In genomic region chr1:156371553-156372264, GRCh38 we compare ENCODE assay signal across 12 cellular contexts. TPM values are rescaled to one million over a fixed set of nuclear protein-coding genes. Genes with fewer than 3 reads are reported as not detected.
A peak's percentile ranks its signal among the peaks of the same experiment; 100 is the strongest.
DNase-seq lines count a peak whose midpoint lies in the region; ATAC-seq and TF ChIP-seq lines count a peak whose summit lies in the region.
"Had no signal": no experiment of that assay in that cellular context is flagged by ENCODE, and none has a peak within 500 bp of the region (broad histone marks: within the 10 kb centered on the region; RNA-seq: fewer than 3 reads in every experiment).

No MANE protein-coding gene starts in this region.

- intact Hi-C loops in activated CD4-positive, alpha-beta T cell treated with anti-CD3 and anti-CD28 coated beads for 36 hours (cut with DNase I, micrococcal nuclease): loop anchor here in 1 of 2 experiments (10.0 kb wide), 1 partner anchor 183 kb away; no protein-coding TSS in a partner anchor
- intact Hi-C loops in left cardiac atrium (cut with DNase I): no loop called here
- intact Hi-C loops in thyroid gland (cut with DNase I): no loop called here

- CTCF ChIA-PET in activated CD4-positive, alpha-beta T cell treated with anti-CD3 and anti-CD28 coated beads for 36 hours (lab: Charles Lee): interaction anchor here (0.5 to 1.9 kb wide), 8 partner anchors 9 to 308 kb away, joined by 3 to 14 read pairs (median 4); no protein-coding TSS in a partner anchor

- H3K27ac ChIP-seq in thyroid gland: no peak overlapping the region
- H3K27ac ChIP-seq: thoracic aorta had no signal

- peaks cover 2% of the 10 kb centered on the region for H3K4me1 Mint-ChIP-seq in activated CD4-positive, alpha-beta T cell treated with anti-CD3 and anti-CD28 coated beads for 36 hours

- no peaks in the 10 kb centered on the region for H3K36me3 Mint-ChIP-seq in activated CD4-positive, alpha-beta T cell treated with anti-CD3 and anti-CD28 coated beads for 36 hours (ENCODE audit: low read depth)

- H3K9me3 Mint-ChIP-seq in activated CD4-positive, alpha-beta T cell treated with anti-CD3 and anti-CD28 coated beads for 36 hours (ENCODE audit: low read depth): no peaks in the 10 kb centered on the region
- H3K9me3 Mint-ChIP-seq: neural crest cell had no signal

- H3K27me3 ChIP-seq in thyroid gland: no peaks in the 10 kb centered on the region

- no peaks in the 10 kb centered on the region for H3K36me3 ChIP-seq in thyroid gland
- H3K36me3 ChIP-seq: thoracic aorta had no signal

- POLR2A ChIA-PET in activated CD4-positive, alpha-beta T cell treated with anti-CD3 and anti-CD28 coated beads for 36 hours (lab: Charles Lee): no interaction called here

- H3K4me1 ChIP-seq in thyroid gland: peaks cover 0 to 9% of the 10 kb centered on the region in 2 donors

- in situ Hi-C loops in GM13977 (cut with MboI; ENCODE audit: low pct_unique_long_range_greater_than_20kb, low sequenced_read_pairs, unreplicated experiment): no loop called here

- H3K27me3 Mint-ChIP-seq in activated CD4-positive, alpha-beta T cell treated with anti-CD3 and anti-CD28 coated beads for 36 hours: peaks cover 23% of the 10 kb centered on the region

- H3K27ac Mint-ChIP-seq in activated CD4-positive, alpha-beta T cell treated with anti-CD3 and anti-CD28 coated beads for 36 hours: no peak overlapping the region

- TF ChIP-seq CTCF in thyroid gland (IDR thresholded peaks at IDR 0.05) (no peak), GM13977 (IDR thresholded peaks at IDR 0.05; ENCODE audit: extremely low read depth, insufficient read depth, missing control alignments) (no peak)

- H3K4me3 ChIP-seq in thyroid gland (replicated peaks in 1 of 3): no peak overlapping the region
- H3K4me3 ChIP-seq: thoracic aorta had no signal

- H3K9me3 ChIP-seq in thyroid gland: no peaks in the 10 kb centered on the region
- H3K9me3 ChIP-seq: thoracic aorta had no signal

- WGBS in thyroid gland, 2 donors: 39 to 58% methylated on average over 7 of the region's 7 CpGs

- TF ChIP-seq POLR2A in thyroid gland (IDR thresholded peaks at IDR 0.05): no peak

- DNase-seq in activated CD4-positive, alpha-beta T cell treated with anti-CD3 and anti-CD28 coated beads for 36 hours: no peak
- DNase-seq in activated CD4-positive, alpha-beta T cell treated with anti-CD3 and anti-CD28 coated beads, Interleukin-2, amount 50 U/mL, for 48 hours: no peak
- DNase-seq in SKM-1 (lab: John Stamatoyannopoulos, UW; ENCODE audit: unreplicated experiment) (peak; percentile 82), left cardiac atrium (peak; percentile 64), thyroid gland (peak; percentile 7 to 17), GM13977 (ENCODE audit: low spot score) (no peak)
- DNase-seq in stimulated activated CD4-positive, alpha-beta T cell treated with anti-CD3 and anti-CD28 coated beads, Interleukin-1b, Interleukin-23, amount 100 ng/mL, for 48 hours: no peak
- DNase-seq in activated naive CD4-positive, alpha-beta T cell treated with Interleukin-2 at 50 U/mL for 16 hours: no peak

- peak; percentile 58 for ATAC-seq in activated CD4-positive, alpha-beta T cell treated with anti-CD3 and anti-CD28 coated beads for 36 hours
- peak; percentile 34 to 70 for ATAC-seq in left cardiac atrium

- H3K4me3 Mint-ChIP-seq in activated CD4-positive, alpha-beta T cell treated with anti-CD3 and anti-CD28 coated beads for 36 hours: no peak overlapping the region
- H3K4me3 Mint-ChIP-seq: neural crest cell had no signal

RNA-seq across cellular contexts. Expression of gene RHBG, which starts 2.7 kb away (rescaled TPM):
- not detected for total RNA-seq in activated CD4-positive, alpha-beta T cell treated with anti-CD3 and anti-CD28 coated beads for 36 hours
- not detected for total RNA-seq in left cardiac atrium
- total RNA-seq in thyroid gland: not detected
- total RNA-seq: NCI-H460; neural crest cell; T-helper 1 cell treated with Interleukin-12 subunit alpha and Interleukin-12 subunit beta and Interleukin-4 antibody, amounts not matched to agents 30 ng/mL and 1 ng/mL, for 36 hours; thoracic aorta had no signal

RNA-seq across cellular contexts. Expression of gene TSACC, which starts 33.4 kb away (rescaled TPM):
- total RNA-seq in activated CD4-positive, alpha-beta T cell treated with anti-CD3 and anti-CD28 coated beads for 36 hours: under 1 TPM; 0.25 to 0.83 TPM
- 1 to 10 TPM in 1 of 2 donors, not detected in 1; 1.0 TPM for total RNA-seq in left cardiac atrium
- total RNA-seq in thyroid gland: 1 to 10 TPM in 2 of 4 donors, not detected in 2; 1.2 to 8.3 TPM
- total RNA-seq: T-helper 1 cell treated with Interleukin-12 subunit alpha and Interleukin-12 subunit beta and Interleukin-4 antibody, amounts not matched to agents 30 ng/mL and 1 ng/mL, for 36 hours; thoracic aorta had no signal

RNA-seq across cellular contexts. Expression of gene CCT3, which starts 33.6 kb away (rescaled TPM):
- total RNA-seq in activated CD4-positive, alpha-beta T cell treated with anti-CD3 and anti-CD28 coated beads for 36 hours: 100 to 1,000 TPM; 297 to 406 TPM
- total RNA-seq in left cardiac atrium: 100 to 1,000 TPM; 125 to 128 TPM
- 100 to 1,000 TPM; 121 to 214 (median 170) TPM for total RNA-seq in thyroid gland

Comparison
In these comparisons a context has a peak if more than half of its experiments do, and no peak if none do; other contexts are left out.
1. DNase-seq: peak in SKM-1 (single experiment), left cardiac atrium (single experiment) and thyroid gland (2 of 2); none in activated CD4-positive, alpha-beta T cell treated with anti-CD3 and anti-CD28 coated beads for 36 hours (single experiment), activated CD4-positive, alpha-beta T cell treated with anti-CD3 and anti-CD28 coated beads, Interleukin-2, amount 50 U/mL, for 48 hours (0 of 2), stimulated activated CD4-positive, alpha-beta T cell treated with anti-CD3 and anti-CD28 coated beads, Interleukin-1b, Interleukin-23, amount 100 ng/mL, for 48 hours (single experiment), GM13977 (single experiment) and activated naive CD4-positive, alpha-beta T cell treated with Interleukin-2 at 50 U/mL for 16 hours (single experiment).